Comparison of ENCODE assay signal across 8 cellular contexts in genomic region chr1:12314328-12314903, GRCh38.
DNase-seq lines count a peak whose midpoint lies in the region; ATAC-seq and TF ChIP-seq lines count a peak whose summit lies in the region.

No MANE protein-coding gene starts in this region.

- H2AK5ac ChIP-seq in mesenchymal stem cell (ENCODE audit: low read length, severe bottlenecking): no peak overlapping the region

- no peak overlapping the region for H3K4ac ChIP-seq in mesenchymal stem cell (ENCODE audit: low read depth in 1 of 2, low read length in 2 of 2)

- peaks cover 18% of the 10 kb centered on the region for H3K4me1 Mint-ChIP-seq in brain
- no peaks in the 10 kb centered on the region for H3K4me1 Mint-ChIP-seq in activated CD4-positive, alpha-beta memory T cell treated with anti-CD3 and anti-CD28 coated beads, Interleukin-2, amount 10 ng/mL, durations not matched to agents 7 days and 5 days

- no peak overlapping the region for H2BK12ac ChIP-seq in mesenchymal stem cell (ENCODE audit: low read length in 2 of 2)

- H4K8ac ChIP-seq in mesenchymal stem cell (ENCODE audit: low read length): no peak overlapping the region

- H3K18ac ChIP-seq in mesenchymal stem cell (ENCODE audit: low read depth in 1 of 2, low read length in 2 of 2): no peak overlapping the region

- H2BK120ac ChIP-seq in mesenchymal stem cell (ENCODE audit: low read depth, low read length): no peak overlapping the region

- DNase-seq in DMS153 (lab: John Stamatoyannopoulos, UW): peak; percentile 27
- peak; percentile 24 for DNase-seq in M059J (ENCODE audit: low read depth)
- peak; percentile 20 for DNase-seq in mesenchymal stem cell
- DNase-seq in T-helper 9 cell: no peak
- DNase-seq in activated CD4-positive, alpha-beta T cell treated with anti-CD3 and anti-CD28 coated beads, Interleukin-2, amount 50 U/mL, for 1 hour: no peak
- DNase-seq in activated CD4-positive, alpha-beta memory T cell treated with anti-CD3 and anti-CD28 coated beads, Interleukin-2, amount 10 ng/mL, durations not matched to agents 7 days and 5 days: no peak

- H3K4me3 ChIP-seq in mesenchymal stem cell (ENCODE audit: insufficient read depth in 1 of 2, low read depth in 1 of 2, low read length in 2 of 2): no peak overlapping the region

- no peaks in the 10 kb centered on the region for H3K4me1 ChIP-seq in mesenchymal stem cell (ENCODE audit: control insufficient read depth, insufficient read depth, low read depth, low read length)

- H4K91ac ChIP-seq in mesenchymal stem cell (ENCODE audit: low read length): no peak overlapping the region

- H3K9me3 Mint-ChIP-seq in brain: no peaks in the 10 kb centered on the region
- no peaks in the 10 kb centered on the region for H3K9me3 Mint-ChIP-seq in activated CD4-positive, alpha-beta memory T cell treated with anti-CD3 and anti-CD28 coated beads, Interleukin-2, amount 10 ng/mL, durations not matched to agents 7 days and 5 days

- TF ChIP-seq CTCF in brain (conservative IDR thresholded peaks at IDR 0.05): peak; percentile 81

- WGBS in mesenchymal stem cell: no CpG with 5 or more reads among the region's 1 CpG

- POLR2A ChIA-PET in activated CD4-positive, alpha-beta memory T cell treated with anti-CD3 and anti-CD28 coated beads, Interleukin-2, amount 10 ng/mL, durations not matched to agents 7 days and 5 days (lab: Charles Lee): interaction anchor here (3.1 kb wide), 1 partner anchor 304 kb away, joined by 14 read pairs; the partner anchor contains the start of gene DHRS3

- no peaks in the 10 kb centered on the region for H3K9me3 ChIP-seq in mesenchymal stem cell (ENCODE audit: control insufficient read depth, low read length)

- H3K14ac ChIP-seq in mesenchymal stem cell (ENCODE audit: low read length in 2 of 2): no peak overlapping the region

- CTCF ChIA-PET in activated CD4-positive, alpha-beta memory T cell treated with anti-CD3 and anti-CD28 coated beads, Interleukin-2, amount 10 ng/mL, durations not matched to agents 7 days and 5 days (lab: Charles Lee): interaction anchor here (1.0 to 7.7 kb wide), 4 partner anchors 41 to 343 kb away, joined by 4 to 77 read pairs (median 29); partner anchors contain the start of gene DHRS3

- H2AFZ ChIP-seq in mesenchymal stem cell (ENCODE audit: low read depth, low read length): no peak overlapping the region

- H3K23ac ChIP-seq in mesenchymal stem cell (ENCODE audit: low read length in 2 of 2): no peak overlapping the region

- no peak for ATAC-seq in GM21723 (IDR thresholded peaks at IDR 0.05; ENCODE audit: unreplicated experiment)

- H3K9ac ChIP-seq in mesenchymal stem cell (ENCODE audit: low read length): peak overlapping the region; percentile 39

- peaks cover 26 to 79% of the 10 kb centered on the region in 2 experiments for H3K36me3 ChIP-seq in mesenchymal stem cell (ENCODE audit: control insufficient read depth in 1 of 2, insufficient read depth in 2 of 2, low read depth in 1 of 2, low read length in 2 of 2)

- no peak overlapping the region for H2BK5ac ChIP-seq in mesenchymal stem cell (ENCODE audit: low read depth, low read length, poor library complexity, severe bottlenecking)

- no peak overlapping the region for H2BK15ac ChIP-seq in mesenchymal stem cell (ENCODE audit: low read depth, poor library complexity, severe bottlenecking)

- no peak overlapping the region for H3K4me2 ChIP-seq in mesenchymal stem cell (ENCODE audit: low read length, poor library complexity, severe bottlenecking)

- peak overlapping the region in 2 of 5 experiments; percentile 26 to 85 for H3K27ac Mint-ChIP-seq in brain
- no peak overlapping the region for H3K27ac Mint-ChIP-seq in activated CD4-positive, alpha-beta memory T cell treated with anti-CD3 and anti-CD28 coated beads, Interleukin-2, amount 10 ng/mL, durations not matched to agents 7 days and 5 days

- no peak overlapping the region for H3K4me3 Mint-ChIP-seq in brain
- no peak overlapping the region for H3K4me3 Mint-ChIP-seq in activated CD4-positive, alpha-beta memory T cell treated with anti-CD3 and anti-CD28 coated beads, Interleukin-2, amount 10 ng/mL, durations not matched to agents 7 days and 5 days

- H3K27ac ChIP-seq in mesenchymal stem cell (ENCODE audit: low read length, poor library complexity, severe bottlenecking): no peak overlapping the region

- H3K27me3 Mint-ChIP-seq in brain: no peaks in the 10 kb centered on the region
- no peaks in the 10 kb centered on the region for H3K27me3 Mint-ChIP-seq in activated CD4-positive, alpha-beta memory T cell treated with anti-CD3 and anti-CD28 coated beads, Interleukin-2, amount 10 ng/mL, durations not matched to agents 7 days and 5 days

- peaks cover 6% of the 10 kb centered on the region for H3K79me1 ChIP-seq in mesenchymal stem cell (replicated peaks; ENCODE audit: low read length, poor library complexity, severe bottlenecking)

- no peaks in the 10 kb centered on the region for H3K27me3 ChIP-seq in mesenchymal stem cell (ENCODE audit: control insufficient read depth in 1 of 2, insufficient read depth in 1 of 2, low read length in 2 of 2)

- H3K36me3 Mint-ChIP-seq in brain: peaks cover 49% of the 10 kb centered on the region
- H3K36me3 Mint-ChIP-seq in activated CD4-positive, alpha-beta memory T cell treated with anti-CD3 and anti-CD28 coated beads, Interleukin-2, amount 10 ng/mL, durations not matched to agents 7 days and 5 days (ENCODE audit: low read depth): peaks cover 53% of the 10 kb centered on the region

Comparison
In these comparisons a context has a peak if more than half of its experiments do, and no peak if none do; other contexts are left out.
1. DNase-seq: peak in DMS153 (single experiment), M059J (single experiment) and mesenchymal stem cell (single experiment); none in T-helper 9 cell (single experiment), activated CD4-positive, alpha-beta T cell treated with anti-CD3 and anti-CD28 coated beads, Interleukin-2, amount 50 U/mL, for 1 hour (single experiment) and activated CD4-positive, alpha-beta memory T cell treated with anti-CD3 and anti-CD28 coated beads, Interleukin-2, amount 10 ng/mL, durations not matched to agents 7 days and 5 days (single experiment).